Comparison of ENCODE assay signal across 8 cellular contexts in genomic region chr4:184259081-184259480, GRCh38. TPM values are rescaled to one million over a fixed set of nuclear protein-coding genes. Genes with fewer than 3 reads are reported as not detected.
"Had no signal": no experiment of that assay in that cellular context is flagged by ENCODE, and none has a peak within 500 bp of the region (broad histone marks: within the 10 kb centered on the region; RNA-seq: fewer than 3 reads in every experiment).

No MANE protein-coding gene starts in this region.

- H3K27ac Mint-ChIP-seq: IgD-negative memory B cell had no signal

- ATAC-seq: HepG2, K562 had no signal

- H3K36me3 Mint-ChIP-seq: IgD-negative memory B cell had no signal

- DNase-seq: IMR-90, KBM-7, KG1 had no signal

- H3K4me3 Mint-ChIP-seq: IgD-negative memory B cell had no signal

- H3K27me3 Mint-ChIP-seq: IgD-negative memory B cell had no signal

RNA-seq across cellular contexts. Expression of gene ENPP6, which starts 41.4 kb away (rescaled TPM):
- total RNA-seq: HepG2, HT-29, HT1080, IMR-90 had no signal
